In the genomic region with DNA sequence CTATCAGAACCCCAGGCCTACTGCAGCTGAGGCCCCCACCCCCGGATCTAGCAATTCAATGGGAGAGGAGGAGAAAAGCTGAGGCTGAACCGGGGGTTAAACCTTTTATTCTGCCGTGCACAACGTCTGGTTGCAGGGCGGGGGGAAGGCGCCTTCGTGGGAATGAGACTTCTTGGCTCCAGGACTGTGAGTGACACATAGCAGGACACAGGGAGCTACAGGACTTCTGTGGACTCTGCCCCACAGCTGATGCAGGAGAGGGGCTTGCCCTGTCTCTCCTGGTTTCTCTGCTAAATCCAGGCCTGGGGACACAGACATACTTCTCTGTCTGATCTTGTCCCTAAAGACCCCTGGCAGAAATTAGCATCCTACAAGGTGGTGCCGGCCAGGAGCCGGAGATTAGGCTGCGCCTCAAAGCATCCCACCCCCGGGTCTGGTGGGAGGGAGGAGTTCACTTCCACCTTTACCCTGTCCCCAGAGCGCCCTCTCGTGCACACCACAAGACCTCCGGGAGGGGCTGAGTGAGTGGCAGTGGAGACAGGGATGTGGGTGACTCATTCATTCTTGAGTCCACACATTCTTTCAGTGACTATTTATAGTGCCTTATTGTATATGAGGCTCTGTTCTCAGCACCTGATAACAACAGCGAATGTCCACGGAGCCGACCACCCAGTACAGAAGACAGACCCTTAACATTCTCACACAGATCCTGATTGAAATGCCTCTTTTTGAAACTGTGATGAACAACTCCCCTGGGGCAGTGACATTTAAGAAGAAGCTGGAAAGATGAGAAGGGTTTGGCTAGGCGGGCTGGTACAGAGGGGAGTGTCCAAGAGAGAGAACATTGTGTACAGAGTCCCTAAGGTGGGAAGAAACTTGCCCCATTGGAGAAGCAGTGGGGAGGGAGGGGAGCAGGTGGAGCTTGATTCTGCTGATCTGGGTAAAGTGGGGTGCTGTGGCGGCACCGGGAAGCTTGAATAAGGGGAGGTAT, we compare ENCODE assay signal across 8 cellular contexts. TPM values are rescaled to one million over a fixed set of nuclear protein-coding genes. Genes with fewer than 3 reads are reported as not detected.
DNase-seq lines count a peak whose midpoint lies in the region; ATAC-seq and TF ChIP-seq lines count a peak whose summit lies in the region.

No MANE protein-coding gene starts in this region.

- intact Hi-C loops in vagina (cut with DNase I), result no loop called here

- H3K27ac Mint-ChIP-seq in nephron, result peak overlapping the region; percentile 8 to 24 (median 12)

- no peaks in the 10 kb centered on the region for H3K36me3 Mint-ChIP-seq in nephron (ENCODE audit: low read depth)

- TF ChIP-seq CTCF in epithelial cell of proximal tubule (conservative IDR thresholded peaks at IDR 0.05; ENCODE audit: low read depth, low read length), result peak; percentile 66
- peak in 2 of 3 experiments; percentile 17 to 35 for TF ChIP-seq CTCF in nephron (IDR thresholded peaks at IDR 0.05; ENCODE audit: unreplicated experiment in 3 of 3)
- no peak for TF ChIP-seq CTCF in vagina (IDR thresholded peaks at IDR 0.05)

- H3K9me3 Mint-ChIP-seq in nephron, result no peaks in the 10 kb centered on the region

- H3K9me3 ChIP-seq in SJSA1 (replicated peaks) (no peaks in the 10 kb centered on the region), vagina (no peaks in the 10 kb centered on the region)

- peaks cover 54% of the 10 kb centered on the region for H3K4me1 ChIP-seq in SJSA1 (replicated peaks)
- H3K4me1 ChIP-seq in vagina, result peaks cover 12% of the 10 kb centered on the region

- H3K27me3 Mint-ChIP-seq in nephron (ENCODE audit: low read depth), result peaks cover 11% of the 10 kb centered on the region

- DNase-seq in GDM1 (lab: John Stamatoyannopoulos, UW) (peak; percentile 74), SJSA1 (ENCODE audit: low read depth in 1 of 2, low spot score in 2 of 2) (peak; percentile 97 to 98), epithelial cell of proximal tubule (ENCODE audit: low read depth) (peak; percentile 36), NCI-H1417 (lab: John Stamatoyannopoulos, UW) (no peak), vagina (ENCODE audit: extremely low spot score in 2 of 2) (no peak)

- ATAC-seq in HG03460 (IDR thresholded peaks at IDR 0.05; ENCODE audit: unreplicated experiment) (peak; percentile 64), HG02571 (IDR thresholded peaks at IDR 0.05; ENCODE audit: unreplicated experiment) (no peak)

- H3K36me3 ChIP-seq in SJSA1 (peaks cover 10% of the 10 kb centered on the region; the same call in 1 of the 2 replicates), vagina (no peaks in the 10 kb centered on the region)

- peak overlapping the region; percentile 77 for H3K27ac ChIP-seq in SJSA1
- no peak overlapping the region for H3K27ac ChIP-seq in vagina

- TF ChIP-seq POLR2A in vagina (IDR thresholded peaks at IDR 0.05), result no peak

- H3K4me3 ChIP-seq in SJSA1 (no peak overlapping the region), epithelial cell of proximal tubule (ENCODE audit: low read depth, low read length) (no peak overlapping the region), vagina (no peak overlapping the region)

- H3K27me3 ChIP-seq in SJSA1 (replicated peaks), result no peaks in the 10 kb centered on the region
- H3K27me3 ChIP-seq in vagina, result no peaks in the 10 kb centered on the region

- H3K4me1 Mint-ChIP-seq in nephron, result peaks cover 52% of the 10 kb centered on the region

- H3K4me3 Mint-ChIP-seq in nephron, result no peak overlapping the region

RNA-seq across cellular contexts. Expression of gene GMPR, which starts 38.9 kb away (rescaled TPM):
- total RNA-seq in SJSA1 (2014; rRNA removed; shearing (Covaris generic)), result 17.7 and 21.3 TPM in 2 replicates
- total RNA-seq in epithelial cell of proximal tubule (0.81 and 1.2 TPM in 2 replicates), vagina (2.0 TPM)

Comparison
In these comparisons a context has a peak if more than half of its experiments do, and no peak if none do; other contexts are left out.
1. DNase-seq: peak in GDM1 (single experiment), SJSA1 (2 of 2) and epithelial cell of proximal tubule (single experiment); none in NCI-H1417 (0 of 3) and vagina (0 of 2).
2. CTCF ChIP-seq: peak in epithelial cell of proximal tubule (single experiment) and nephron (2 of 3); none in vagina (0 of 3).